Comparison of ENCODE assay signal across 19 cellular contexts in the genomic region with DNA sequence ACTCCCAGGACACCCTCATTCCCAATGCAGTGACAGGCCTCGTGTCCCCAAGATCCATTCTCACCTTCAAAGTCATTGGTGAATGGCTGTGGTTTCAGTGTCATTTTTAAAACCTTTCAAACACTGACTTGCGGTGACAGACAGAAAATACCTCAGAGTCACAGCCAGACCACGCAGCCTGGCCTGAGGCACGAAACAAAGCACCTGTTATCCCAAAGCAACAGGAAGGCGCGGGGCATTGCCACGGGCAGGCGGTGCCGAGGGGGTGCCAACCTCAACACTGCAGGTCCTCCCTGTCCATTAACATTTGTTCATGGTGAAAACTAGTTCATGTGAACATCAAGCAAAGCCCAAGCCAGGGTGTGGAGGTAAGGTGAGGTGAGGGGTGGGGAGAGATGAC.
"Had no signal": no experiment of that assay in that cellular context is flagged by ENCODE, and none has a peak within 500 bp of the region (broad histone marks: within the 10 kb centered on the region; RNA-seq: fewer than 3 reads in every experiment).

No MANE protein-coding gene starts in this region.

- H3K27ac Mint-ChIP-seq: stimulated activated naive B cell treated with anti-CD40 and anti-IgM and Interleukin-4, amounts not matched to agents 10 μg/mL and 1 μg/mL and 100 μg/mL, for 72 hours had no signal

- DNase-seq: activated CD4-positive, alpha-beta T cell treated with anti-CD3 and anti-CD28 coated beads for 1 hour; activated gamma-delta T cell; adrenal gland; cerebellar nuclear complex; effector CD4-positive, alpha-beta T cell; gastrocnemius medialis; head of caudate nucleus; kidney; mammary epithelial cell; stimulated activated CD4-positive, alpha-beta T cell treated with anti-CD3 and anti-CD28 coated beads, Interleukin-4, amount 100 ng/mL, for 4 hours; stimulated activated naive B cell treated with anti-CD40 and anti-IgM and Interleukin-4, amounts not matched to agents 10 μg/mL and 1 μg/mL and 100 μg/mL, for 72 hours; T-helper 2 cell had no signal

- H3K9me3 Mint-ChIP-seq: activated naive CD4-positive, alpha-beta T cell treated with anti-CD3 and anti-CD28 coated beads, Interleukin-2, amount 50 U/mL, for 72 hours; naive thymus-derived CD8-positive, alpha-beta T cell; stimulated activated naive B cell treated with anti-CD40 and anti-IgM and Interleukin-4, amounts not matched to agents 10 μg/mL and 1 μg/mL and 100 μg/mL, for 72 hours had no signal

- H3K4me3 ChIP-seq: adrenal gland, gastrocnemius medialis, thoracic aorta, upper lobe of left lung had no signal

- H3K4me1 Mint-ChIP-seq: stimulated activated naive B cell treated with anti-CD40 and anti-IgM and Interleukin-4, amounts not matched to agents 10 μg/mL and 1 μg/mL and 100 μg/mL, for 72 hours had no signal

- H3K9ac ChIP-seq: parathyroid adenoma had no signal

- ATAC-seq: activated naive CD4-positive, alpha-beta T cell treated with anti-CD3 and anti-CD28 coated beads, Interleukin-2, amount 50 U/mL, for 72 hours; naive thymus-derived CD8-positive, alpha-beta T cell; stimulated activated naive B cell treated with anti-CD40 and anti-IgM and Interleukin-4, amounts not matched to agents 10 μg/mL and 1 μg/mL and 100 μg/mL, for 72 hours had no signal

- H3K36me3 Mint-ChIP-seq: activated naive CD4-positive, alpha-beta T cell treated with anti-CD3 and anti-CD28 coated beads, Interleukin-2, amount 50 U/mL, for 72 hours; naive thymus-derived CD8-positive, alpha-beta T cell; stimulated activated naive B cell treated with anti-CD40 and anti-IgM and Interleukin-4, amounts not matched to agents 10 μg/mL and 1 μg/mL and 100 μg/mL, for 72 hours had no signal

- H3K36me3 ChIP-seq: adrenal gland, gastrocnemius medialis, neutrophil, thoracic aorta, upper lobe of left lung had no signal

- H3K27ac ChIP-seq: adrenal gland, gastrocnemius medialis, neutrophil, parathyroid adenoma, thoracic aorta, upper lobe of left lung, VCaP had no signal

- H3K27me3 ChIP-seq: adrenal gland, gastrocnemius medialis, neutrophil, upper lobe of left lung had no signal

- H3K4me1 ChIP-seq: adrenal gland, gastrocnemius medialis, parathyroid adenoma, upper lobe of left lung had no signal

- H3K9me3 ChIP-seq: adrenal gland, gastrocnemius medialis, neutrophil, thoracic aorta, upper lobe of left lung had no signal

- H3K4me3 Mint-ChIP-seq: naive thymus-derived CD8-positive, alpha-beta T cell; stimulated activated naive B cell treated with anti-CD40 and anti-IgM and Interleukin-4, amounts not matched to agents 10 μg/mL and 1 μg/mL and 100 μg/mL, for 72 hours had no signal
